Comparison of ENCODE assay signal across 8 cellular contexts in genomic region chr2:218216674-218217365, GRCh38. TPM values are rescaled to one million over a fixed set of nuclear protein-coding genes. Genes with fewer than 3 reads are reported as not detected.
A peak's percentile ranks its signal among the peaks of the same experiment; 100 is the strongest.
DNase-seq lines count a peak whose midpoint lies in the region; ATAC-seq lines count a peak whose summit lies in the region.

ARPC2 (plus strand) TSS chr2:218217189; CDS start chr2:218217471, 282 bp downstream.

- H3K4me2 ChIP-seq in BLaER1 = peak within 1 kb of the TSS; percentile 94

- peak within 1 kb of the TSS; percentile 97 for H3K4me3 ChIP-seq in BLaER1

- H3K27me3 ChIP-seq in BLaER1 = no peaks in the 10 kb centered on the region

- H3K9me3 ChIP-seq in BLaER1 = no peaks in the 10 kb centered on the region

- H3K36me3 ChIP-seq in BLaER1 = peaks cover 11% of the 10 kb centered on the region; the same call in 1 of the 2 replicates

- H4K20me1 ChIP-seq in BLaER1 = peaks cover 44% of the 10 kb centered on the region

- peak; percentile 69 for ATAC-seq in GM19328 (IDR thresholded peaks at IDR 0.05; ENCODE audit: unreplicated experiment)
- peak; percentile 63 for ATAC-seq in HG03469 (IDR thresholded peaks at IDR 0.05; ENCODE audit: unreplicated experiment)
- ATAC-seq in left colon = peak; percentile 95

- DNase-seq in NCI-H748 (lab: John Stamatoyannopoulos, UW; ENCODE audit: unreplicated experiment) (peak; percentile 96), cortex of kidney (lab: John Stamatoyannopoulos, UW) (peak; percentile 13), left colon (peak; percentile 92 to 97)
- DNase-seq in activated CD4-positive, alpha-beta T cell treated with anti-CD3 and anti-CD28 coated beads, Interleukin-2, amount 50 U/mL, for 1 hour = peak; percentile 94
- peak; percentile 88 to 90 for DNase-seq in stimulated activated CD4-positive, alpha-beta T cell treated with anti-CD3 and anti-CD28 coated beads, Interleukin-1b, Interleukin-23, amount 100 ng/mL, for 4 hours (ENCODE audit: low read depth in 2 of 2)

- intact Hi-C loops in left colon (cut with DNase I, micrococcal nuclease) = loop anchor here in 1 of 2 donors (5.0 kb wide), 1 partner anchor 45 kb away; the partner anchor contains the start of gene GPBAR1

- peak within 1 kb of the TSS; percentile 96 for H3K9ac ChIP-seq in BLaER1

- H3K4me1 ChIP-seq in BLaER1 = peaks cover 48% of the 10 kb centered on the region

- peak within 1 kb of the TSS; percentile 92 for H3K27ac ChIP-seq in BLaER1

RNA-seq across cellular contexts. Expression of gene ARPC2, which starts in this region (rescaled TPM):
- total RNA-seq in left colon = 100 to 1,000 TPM; 304 to 347 TPM

Comparison
In these comparisons a context has a peak if more than half of its experiments do, and no peak if none do; other contexts are left out.
1. Peak in every context shown above with its lines: DNase-seq, ATAC-seq, H3K4me3 ChIP-seq and H3K27ac ChIP-seq.
2. DNase-seq: peak in every context shown above with its lines; median percentile 96 in NCI-H748; 94 in left colon; 94 in activated CD4-positive, alpha-beta T cell treated with anti-CD3 and anti-CD28 coated beads, Interleukin-2, amount 50 U/mL, for 1 hour; 89 in stimulated activated CD4-positive, alpha-beta T cell treated with anti-CD3 and anti-CD28 coated beads, Interleukin-1b, Interleukin-23, amount 100 ng/mL, for 4 hours; 13 in cortex of kidney.